8 cellular contexts compared by ENCODE assay signal in the genomic region with DNA sequence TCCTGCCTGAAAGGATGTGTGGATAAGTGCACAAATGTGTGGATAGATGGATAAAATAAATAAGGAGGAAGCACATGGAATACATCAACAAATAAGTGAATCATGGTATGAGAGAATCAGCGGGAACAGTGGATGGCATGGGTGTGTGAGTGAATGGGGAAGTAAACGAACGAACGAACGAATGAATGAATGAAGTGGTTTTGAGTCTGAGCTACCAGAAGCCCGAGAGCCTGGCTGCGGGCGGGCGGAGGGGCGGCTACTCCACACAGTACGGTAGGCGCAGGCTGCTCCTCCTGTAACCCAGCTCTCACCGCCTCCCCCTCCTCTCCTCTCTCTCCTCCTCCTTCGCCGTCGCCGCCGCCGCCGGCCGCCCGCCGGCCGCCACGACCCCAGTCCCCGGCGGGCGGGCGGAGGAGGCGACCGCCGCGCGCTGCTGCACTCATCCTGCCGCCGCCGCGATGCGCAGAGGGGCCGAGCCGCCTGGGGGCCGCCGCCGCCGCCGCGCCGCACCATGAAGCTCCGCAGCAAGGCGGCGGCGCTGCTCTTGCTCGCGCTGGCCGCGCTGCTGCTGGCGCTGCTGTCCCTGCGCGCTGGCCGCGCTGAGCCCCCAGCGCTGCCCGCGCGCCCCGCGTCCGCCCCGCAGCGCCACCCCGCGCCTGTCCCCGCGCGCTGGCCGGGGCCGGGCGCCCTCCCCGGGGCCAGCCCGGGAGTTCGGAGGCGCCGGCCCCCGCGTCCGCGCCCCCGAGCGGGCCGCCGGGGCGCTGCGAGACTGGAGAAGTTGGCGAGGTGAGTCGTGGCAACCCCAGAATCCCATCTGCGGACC. TPM values are rescaled to one million over a fixed set of nuclear protein-coding genes. Genes with fewer than 3 reads are reported as not detected.
A peak's percentile ranks its signal among the peaks of the same experiment; 100 is the strongest.
DNase-seq lines count a peak whose midpoint lies in the region; ATAC-seq and TF ChIP-seq lines count a peak whose summit lies in the region.

A gene with protein sequence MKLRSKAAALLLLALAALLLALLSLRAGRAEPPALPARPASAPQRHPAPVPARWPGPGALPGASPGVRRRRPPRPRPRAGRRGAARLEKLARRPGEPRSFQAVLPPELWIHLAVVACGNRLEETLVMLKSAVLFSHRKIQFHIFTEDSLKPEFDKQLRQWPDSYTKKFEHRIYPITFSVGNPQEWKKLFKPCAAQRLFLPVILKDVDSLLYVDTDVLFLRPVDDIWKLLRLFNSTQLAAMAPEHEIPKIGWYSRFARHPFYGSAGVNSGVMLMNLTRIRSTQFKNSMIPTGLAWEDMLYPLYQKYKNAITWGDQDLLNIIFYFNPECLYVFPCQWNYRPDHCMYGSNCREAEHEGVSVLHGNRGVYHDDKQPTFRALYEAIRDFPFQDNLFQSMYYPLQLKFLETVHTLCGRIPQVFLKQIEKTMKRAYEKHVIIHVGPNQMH (plus strand): TSS at position 324 of the 823 bp plus-strand sequence. CDS start 188 bp downstream, at position 512.

- DNase-seq in activated CD4-positive, alpha-beta T cell treated with anti-CD3 and anti-CD28 coated beads for 36 hours = peak; percentile 62
- DNase-seq in activated CD4-positive, alpha-beta T cell treated with anti-CD3 and anti-CD28 coated beads for 1 hour = no peak
- DNase-seq in PC-9 (peak in 1 of 2 experiments; percentile 44), adipocyte (ENCODE audit: low read depth) (peak; percentile 85), heart left ventricle (peak; percentile 70 to 84 (median 80)), ovary (peak; percentile 74 to 81 (median 80))

- TF ChIP-seq CTCF in PC-9 (conservative IDR thresholded peaks at IDR 0.05) (no peak), heart left ventricle (IDR thresholded peaks at IDR 0.05) (peak in 2 of 12 donors; percentile 7 to 11), ovary (IDR thresholded peaks at IDR 0.05) (no peak)

- peak; percentile 86 for ATAC-seq in activated CD4-positive, alpha-beta T cell treated with anti-CD3 and anti-CD28 coated beads for 36 hours
- peak; percentile 67 for ATAC-seq in HG03565 (IDR thresholded peaks at IDR 0.05; ENCODE audit: unreplicated experiment)
- ATAC-seq in heart left ventricle = peak; percentile 81 to 89 (median 84)
- no peak for ATAC-seq in HG03095 (IDR thresholded peaks at IDR 0.05; ENCODE audit: unreplicated experiment)

- H3K4me2 ChIP-seq in PC-9 = peak within 1 kb of the TSS; percentile 98

- H2AFZ ChIP-seq in PC-9 = peak within 1 kb of the TSS; percentile 81

- no TSS peak for BruUV-seq in PC-9 (replicated peaks; lab: Mats Ljungman, UMichigan)

- no peaks in the 10 kb centered on the region for H3K36me3 Mint-ChIP-seq in activated CD4-positive, alpha-beta T cell treated with anti-CD3 and anti-CD28 coated beads for 36 hours (ENCODE audit: low read depth)

- no peaks in the 10 kb centered on the region for H3K27me3 ChIP-seq in PC-9 (ENCODE audit: insufficient read depth, low read depth)
- no peaks in the 10 kb centered on the region for H3K27me3 ChIP-seq in adipocyte (replicated peaks; ENCODE audit: control insufficient read depth, insufficient read depth, low read length)
- peaks cover 0 to 16% (median 0%) of the 10 kb centered on the region in 9 donors for H3K27me3 ChIP-seq in heart left ventricle
- H3K27me3 ChIP-seq in ovary = no peaks in the 10 kb centered on the region

- H3F3A ChIP-seq in PC-9 (ENCODE audit: insufficient read depth, low read depth) = peaks cover 26% of the 10 kb centered on the region

- intact Hi-C loops in activated CD4-positive, alpha-beta T cell treated with anti-CD3 and anti-CD28 coated beads for 36 hours (cut with DNase I, micrococcal nuclease) = loop anchor here in 1 of 2 experiments (2.0 kb wide), 1 partner anchor 39 kb away; a partner anchor contains a TSS
- intact Hi-C loops in PC-9 (cut with micrococcal nuclease; ENCODE audit: unreplicated experiment) = loop anchor here (5.0 kb wide), 1 partner anchor 41 kb away; a partner anchor contains a TSS
- intact Hi-C loops in heart left ventricle (cut with DNase I) = loop anchor here in 1 of 10 donors (5.0 kb wide), 1 partner anchor 41 kb away; a partner anchor contains a TSS
- intact Hi-C loops in ovary (cut with DNase I) = loop anchor here in 1 of 4 donors (5.0 kb wide), 1 partner anchor 49 kb away; no protein-coding TSS in a partner anchor

- H3K36me3 ChIP-seq in PC-9 (ENCODE audit: low read depth) = no peaks in the 10 kb centered on the region
- H3K36me3 ChIP-seq in adipocyte (ENCODE audit: control insufficient read depth, insufficient read depth, low read length, severe bottlenecking) = no peaks in the 10 kb centered on the region
- no peaks in the 10 kb centered on the region for H3K36me3 ChIP-seq in heart left ventricle
- no peaks in the 10 kb centered on the region for H3K36me3 ChIP-seq in ovary

- H3K4me1 ChIP-seq in PC-9 (replicated peaks; ENCODE audit: insufficient read depth) = peaks cover 37% of the 10 kb centered on the region
- H3K4me1 ChIP-seq in adipocyte (ENCODE audit: control insufficient read depth, insufficient read depth, low read length) = peaks cover 50% of the 10 kb centered on the region
- peaks cover 0 to 45% (median 21%) of the 10 kb centered on the region in 12 donors for H3K4me1 ChIP-seq in heart left ventricle
- H3K4me1 ChIP-seq in ovary (ENCODE audit: insufficient read depth) = peaks cover 11% of the 10 kb centered on the region

- no peak for TF ChIP-seq EP300 in ovary (IDR thresholded peaks at IDR 0.05)

- no peaks in the 10 kb centered on the region for H3K9me3 Mint-ChIP-seq in activated CD4-positive, alpha-beta T cell treated with anti-CD3 and anti-CD28 coated beads for 36 hours (ENCODE audit: low read depth)

- no peaks in the 10 kb centered on the region for H3K79me2 ChIP-seq in PC-9 (ENCODE audit: low read depth)

- H3K9me2 ChIP-seq in PC-9 (ENCODE audit: insufficient read depth) = no peaks in the 10 kb centered on the region

- peak within 1 kb of the TSS; percentile 68 for H3K4me3 ChIP-seq in PC-9
- peak within 1 kb of the TSS; percentile 83 for H3K4me3 ChIP-seq in adipocyte (ENCODE audit: low read length)
- peak within 1 kb of the TSS; percentile 26 to 78 (median 56) for H3K4me3 ChIP-seq in heart left ventricle
- H3K4me3 ChIP-seq in ovary = peak within 1 kb of the TSS; percentile 34

- H3K27ac ChIP-seq in PC-9 (no peak within 1 kb of the TSS), heart left ventricle (peak within 1 kb of the TSS in 11 of 12 donors; percentile 46 to 77 (median 69)), ovary (peak within 1 kb of the TSS; percentile 70 to 80)

- H3K9ac ChIP-seq in adipocyte (ENCODE audit: low read length) = peak within 1 kb of the TSS; percentile 76

- peak within 1 kb of the TSS; percentile 74 for H3K4me3 Mint-ChIP-seq in activated CD4-positive, alpha-beta T cell treated with anti-CD3 and anti-CD28 coated beads for 36 hours

- POLR2A ChIA-PET in activated CD4-positive, alpha-beta T cell treated with anti-CD3 and anti-CD28 coated beads for 36 hours (lab: Charles Lee) = no interaction called here
- POLR2A ChIA-PET in PC-9 (lab: Charles Lee; ENCODE audit: unreplicated experiment) = no interaction called here

- TF ChIP-seq POLR2A in heart left ventricle (IDR thresholded peaks at IDR 0.05) (no peak), ovary (IDR thresholded peaks at IDR 0.05) (peak; percentile 12)

- no peak within 1 kb of the TSS for H3K27ac Mint-ChIP-seq in activated CD4-positive, alpha-beta T cell treated with anti-CD3 and anti-CD28 coated beads for 36 hours

- H3K4me1 Mint-ChIP-seq in activated CD4-positive, alpha-beta T cell treated with anti-CD3 and anti-CD28 coated beads for 36 hours = peaks cover 7% of the 10 kb centered on the region

- no peaks in the 10 kb centered on the region for H4K20me1 ChIP-seq in PC-9 (ENCODE audit: insufficient read depth)

- peaks cover 73% of the 10 kb centered on the region for H3K27me3 Mint-ChIP-seq in activated CD4-positive, alpha-beta T cell treated with anti-CD3 and anti-CD28 coated beads for 36 hours

- H3K9me3 ChIP-seq in PC-9 (ENCODE audit: insufficient read depth, low read depth) (no peaks in the 10 kb centered on the region), adipocyte (ENCODE audit: control insufficient read depth, low read length) (peaks cover 5% of the 10 kb centered on the region), heart left ventricle (peaks cover 0 to 5% (median 0%) of the 10 kb centered on the region in 12 donors), ovary (no peaks in the 10 kb centered on the region)

- 0 to 1% (median 1%) methylated on average over 12 to 96 of the region's 96 CpGs for WGBS in heart left ventricle, 4 donors
- 0 to 2% (median 1%) methylated on average over 41 to 96 of the region's 96 CpGs for WGBS in ovary, 3 donors

- CTCF ChIA-PET in activated CD4-positive, alpha-beta T cell treated with anti-CD3 and anti-CD28 coated beads for 36 hours (lab: Charles Lee) = interaction anchor here (0.6 to 2.5 kb wide), 5 partner anchors 10 to 1044 kb away, joined by 3 to 10 read pairs (median 4); no protein-coding TSS in a partner anchor
- CTCF ChIA-PET in PC-9 (lab: Charles Lee) = interaction anchor here (0.5 to 0.7 kb wide), 2 partner anchors 34 to 1826 kb away, joined by 3 to 17 read pairs; no protein-coding TSS in a partner anchor

RNA-seq across cellular contexts. Expression of the gene that starts here (rescaled TPM):
- total RNA-seq in activated CD4-positive, alpha-beta T cell treated with anti-CD3 and anti-CD28 coated beads for 36 hours = under 1 TPM in 1 of 2 experiments, not detected in 1; 0.07 TPM
- 1.7 and 2.9 TPM in 2 replicates for total RNA-seq in PC-9 (2021)
- total RNA-seq in heart left ventricle = 10 to 100 TPM; 12.7 to 35.2 (median 17.7) TPM
- 1 to 10 TPM; 3.4 to 5.1 TPM for polyA plus RNA-seq in heart left ventricle
- 10 to 100 TPM; 28.0 to 86.0 (median 47.0) TPM for total RNA-seq in ovary
- 10 to 100 TPM in 1 of 2 donors, 1 to 10 TPM in 1; 9.4 to 34.9 TPM for polyA plus RNA-seq in ovary

Comparison
In these comparisons a context has a peak if more than half of its experiments do, and no peak if none do; other contexts are left out.
1. Peak in DNase-seq and ATAC-seq in activated CD4-positive, alpha-beta T cell treated with anti-CD3 and anti-CD28 coated beads for 36 hours; RNA of the gene not detected or under 1 TPM.